In genomic region chr22:38257650-38258246, GRCh38 we compare ENCODE assay signal across 11 cellular contexts. TPM values are rescaled to one million over a fixed set of nuclear protein-coding genes. Genes with fewer than 3 reads are reported as not detected.
DNase-seq lines count a peak whose midpoint lies in the region; ATAC-seq and TF ChIP-seq lines count a peak whose summit lies in the region.
"Had no signal": no experiment of that assay in that cellular context is flagged by ENCODE, and none has a peak within 500 bp of the region (broad histone marks: within the 10 kb centered on the region; RNA-seq: fewer than 3 reads in every experiment).

No MANE protein-coding gene starts in this region.

- H3K36me3 ChIP-seq in Peyer's patch = no peaks in the 10 kb centered on the region
- H3K36me3 ChIP-seq in smooth muscle cell (ENCODE audit: low read depth) = no peaks in the 10 kb centered on the region
- H3K36me3 ChIP-seq in BE2C = no peaks in the 10 kb centered on the region

- TF ChIP-seq POLR2A in Peyer's patch (IDR thresholded peaks at IDR 0.05) = peak; percentile 32 to 55

- WGBS in smooth muscle cell (ENCODE audit: low lambda C conversion rate) = 91% methylated on average over 4 of the region's 4 CpGs

- peaks cover 100% of the 10 kb centered on the region for H4K20me1 ChIP-seq in smooth muscle cell (ENCODE audit: low read depth)

- H3K4me2 ChIP-seq in smooth muscle cell = peak overlapping the region; percentile 60

- H3K27ac Mint-ChIP-seq in HFFc6 = peak overlapping the region; percentile 99
- H3K27ac Mint-ChIP-seq: IgD-negative memory B cell had no signal

- ATAC-seq in left ventricle myocardium superior = peak; percentile 25

- no peaks in the 10 kb centered on the region for H3K27me3 ChIP-seq in Peyer's patch
- H3K27me3 ChIP-seq in smooth muscle cell (ENCODE audit: low read depth) = no peaks in the 10 kb centered on the region
- no peaks in the 10 kb centered on the region for H3K27me3 ChIP-seq in BE2C

- peaks cover 0 to 25% (median 11%) of the 10 kb centered on the region in 4 donors for H3K4me1 ChIP-seq in Peyer's patch
- peaks cover 35% of the 10 kb centered on the region for H3K4me1 ChIP-seq in smooth muscle cell (ENCODE audit: low read depth)
- H3K4me1 ChIP-seq in BE2C = 0 out of 2 replicates have a peak, but pooled peaks cover 4% of the 10 kb centered on the region

- TF ChIP-seq CTCF in HFFc6 (IDR thresholded peaks at IDR 0.05) = no peak; the same call in 1 of the 2 replicates
- peak in 3 of 6 experiments; percentile 55 to 59 (median 58) for TF ChIP-seq CTCF in Peyer's patch (IDR thresholded peaks at IDR 0.05)
- no peak for TF ChIP-seq CTCF in smooth muscle cell (IDR thresholded peaks at IDR 0.05; ENCODE audit: borderline replicate concordance, insufficient read depth, poor library complexity, severe bottlenecking)
- TF ChIP-seq CTCF in BE2C (IDR thresholded peaks at IDR 0.05; ENCODE audit: low read depth, low read length) = no peak

- peaks cover 7% of the 10 kb centered on the region for H3F3A ChIP-seq in smooth muscle cell (ENCODE audit: low read depth)

- H3K36me3 Mint-ChIP-seq in HFFc6 (ENCODE audit: low read depth) = peaks cover 11% of the 10 kb centered on the region

- H3K9me3 ChIP-seq in Peyer's patch (no peaks in the 10 kb centered on the region), smooth muscle cell (replicated peaks; ENCODE audit: low read depth) (no peaks in the 10 kb centered on the region), BE2C (no peaks in the 10 kb centered on the region)

- H3K27me3 Mint-ChIP-seq in HFFc6 (ENCODE audit: insufficient read depth) = peaks cover 2% of the 10 kb centered on the region
- H3K27me3 Mint-ChIP-seq: IgD-negative memory B cell had no signal

- H3K79me2 ChIP-seq in smooth muscle cell (ENCODE audit: low read depth) = peaks cover 99% of the 10 kb centered on the region

- DNase-seq in HFFc6 (no peak), Peyer's patch (peak in 2 of 3 donors; percentile 80 to 82), left ventricle myocardium superior (no peak), smooth muscle cell (lab: John Stamatoyannopoulos, UW; ENCODE audit: unreplicated experiment) (no peak), cortex of kidney (lab: John Stamatoyannopoulos, UW) (no peak), RKO (ENCODE audit: low spot score) (no peak), NOMO-1 treated with dmso at 0.1 percent for 144 hours (lab: John Stamatoyannopoulos, UW; ENCODE audit: unreplicated experiment) (no peak), BE2C (no peak)
- DNase-seq: activated gamma-delta T cell treated with Interleukin-2 at 50 U/mL for 16 hours, GOT3 had no signal

- H3K9ac ChIP-seq in smooth muscle cell (ENCODE audit: low read depth) = no peak overlapping the region

- intact Hi-C loops in left ventricle myocardium superior (cut with micrococcal nuclease) = no loop called here

- H2AFZ ChIP-seq in smooth muscle cell (ENCODE audit: low read depth) = no peak overlapping the region

- no peaks in the 10 kb centered on the region for H3K9me3 Mint-ChIP-seq in HFFc6
- H3K9me3 Mint-ChIP-seq: IgD-negative memory B cell had no signal

- peak overlapping the region; percentile 87 for H3K4me3 Mint-ChIP-seq in HFFc6
- H3K4me3 Mint-ChIP-seq: IgD-negative memory B cell had no signal

- H3K4me3 ChIP-seq in Peyer's patch (peak overlapping the region in 2 of 4 donors; percentile 25 to 34), smooth muscle cell (no peak overlapping the region), BE2C (ENCODE audit: low read depth, low read length) (no peak overlapping the region)

- H3K4me1 Mint-ChIP-seq in HFFc6 (ENCODE audit: low read depth) = peaks cover 59% of the 10 kb centered on the region

- H3K27ac ChIP-seq in Peyer's patch (peak overlapping the region; percentile 32 to 81 (median 61)), smooth muscle cell (ENCODE audit: low read depth) (peak overlapping the region; percentile 66)

RNA-seq across cellular contexts. Expression of gene TMEM184B, which starts 15.1 kb away (rescaled TPM):
- 100 to 1,000 TPM; 104 to 125 (median 111) TPM for total RNA-seq in HFFc6 (2021; fragmentation: NEBNext Ultra II Directional; extraction: Animal tissue kit (Norgen Biotek cat#: 25700))
- 10 to 100 TPM; 39.1 to 56.1 (median 51.4) TPM for total RNA-seq in Peyer's patch
- total RNA-seq in left ventricle myocardium superior = 42.8 TPM
- 34.1 and 54.4 TPM in 2 replicates for total RNA-seq in smooth muscle cell
- polyA plus RNA-seq in smooth muscle cell = 96.0 and 96.3 TPM in 2 replicates
- 51.4 TPM for polyA plus RNA-seq in BE2C (2012; ENCODE audit: insufficient read depth, insufficient read length, low read depth)

RNA-seq across cellular contexts. Expression of gene MAFF, which starts 56.0 kb away (rescaled TPM):
- 10 to 100 TPM; 17.2 to 24.1 (median 22.8) TPM for total RNA-seq in HFFc6 (2021; fragmentation: NEBNext Ultra II Directional; extraction: Animal tissue kit (Norgen Biotek cat#: 25700))
- total RNA-seq in Peyer's patch (10 to 100 TPM in 2 of 4 donors, 1 to 10 TPM in 2; 5.1 to 14.2 (median 12.0) TPM), left ventricle myocardium superior (5.3 TPM), smooth muscle cell (51.2 and 52.4 TPM in 2 replicates)
- 48.2 and 53.4 TPM in 2 replicates for polyA plus RNA-seq in smooth muscle cell
- 13.4 TPM for polyA plus RNA-seq in BE2C (2012; ENCODE audit: insufficient read depth, insufficient read length, low read depth)

RNA-seq across cellular contexts. Expression of gene CSNK1E, which starts 59.5 kb away (rescaled TPM):
- 100 to 1,000 TPM; 166 to 184 (median 172) TPM for total RNA-seq in HFFc6 (2021; fragmentation: NEBNext Ultra II Directional; extraction: Animal tissue kit (Norgen Biotek cat#: 25700))
- 100 to 1,000 TPM in 3 of 4 donors, 10 to 100 TPM in 1; 39.1 to 254 (median 114) TPM for total RNA-seq in Peyer's patch
- 72.6 TPM for total RNA-seq in left ventricle myocardium superior
- 94.7 and 111 TPM in 2 replicates for total RNA-seq in smooth muscle cell
- 154 and 192 TPM in 2 replicates for polyA plus RNA-seq in smooth muscle cell
- 460 TPM for polyA plus RNA-seq in BE2C (2012; ENCODE audit: insufficient read depth, insufficient read length, low read depth)

Comparison
In these comparisons a context has a peak if more than half of its experiments do, and no peak if none do; other contexts are left out.
1. DNase-seq: peak in Peyer's patch (2 of 3); none in HFFc6 (single experiment), left ventricle myocardium superior (single experiment), smooth muscle cell (single experiment), cortex of kidney (single experiment), RKO (single experiment), NOMO-1 treated with dmso at 0.1 percent for 144 hours (single experiment) and BE2C (single experiment).